ENCODE assay signal across 8 cellular contexts in genomic region chrX:45758738-45759397, GRCh38.
DNase-seq lines count a peak whose midpoint lies in the region; ATAC-seq, FAIRE-seq and TF ChIP-seq lines count a peak whose summit lies in the region.

No MANE protein-coding gene starts in this region.

- in situ Hi-C loops in HepG2 (cut with HindIII; ENCODE audit: extremely low pct_ligation_motif_present, low pct_unique_long_range_greater_than_20kb) = loop anchor here (25.0 kb wide), 1 partner anchor 247 kb away; no protein-coding TSS in a partner anchor

- H2AFZ ChIP-seq in SK-N-SH (ENCODE audit: low read depth) = no peak overlapping the region
- no peak overlapping the region for H2AFZ ChIP-seq in keratinocyte (ENCODE audit: control insufficient read depth, low read length)
- H2AFZ ChIP-seq in HepG2 (ENCODE audit: low read length) = no peak overlapping the region

- POLR2A ChIA-PET in SK-N-SH (lab: Yijun Ruan, JAX) = no interaction called here
- POLR2A ChIA-PET in HepG2 (lab: Yijun Ruan, JAX) = no interaction called here

- H3F3A ChIP-seq in SK-N-SH (replicated peaks; ENCODE audit: insufficient read depth) = peaks cover 95% of the 10 kb centered on the region

- peak; percentile 69 for DNase-seq in activated effector memory CD4-positive, alpha-beta T cell treated with anti-CD3 and anti-CD28 coated beads, Interleukin-2, amount 50 U/mL, for 16 hours
- DNase-seq in activated effector memory CD4-positive, alpha-beta T cell treated with Interleukin-2 at 50 U/mL for 16 hours = no peak
- DNase-seq in SK-N-SH (no peak), keratinocyte (ENCODE audit: low read depth, low spot score) (no peak), aorta (no peak), HepG2 (ENCODE audit: low spot score) (no peak), DMS79 (lab: John Stamatoyannopoulos, UW) (no peak)

- no peak for TF ChIP-seq RAD21 in SK-N-SH (IDR thresholded peaks at IDR 0.05; ENCODE audit: low read length)
- no peak for TF ChIP-seq RAD21 in HepG2 (CRISPR knock-in tag; IDR thresholded peaks at IDR 0.05)

- H3K4me3 ChIP-seq in SK-N-SH (ENCODE audit: low read depth in 2 of 2, low read length in 1 of 2) (peak overlapping the region; percentile 17 to 50; a peak in 3 of 4 replicates), keratinocyte (ENCODE audit: control insufficient read depth in 2 of 3, extremely low read depth in 1 of 3, insufficient read depth in 2 of 3, low read depth in 1 of 3, low read length in 3 of 3) (peak overlapping the region in 1 of 3 experiments; percentile 9), aorta (ENCODE audit: low read length in 2 of 2) (no peak overlapping the region), HepG2 (replicated peaks in 1 of 3; ENCODE audit: insufficient read depth in 1 of 3, low read depth in 2 of 3, low read length in 3 of 3) (no peak overlapping the region)

- intact Hi-C loops in aorta (cut with DNase I) (no loop called here), HepG2 (cut with micrococcal nuclease; ENCODE audit: unreplicated experiment) (no loop called here)

- H3K4me2 ChIP-seq in SK-N-SH (peak overlapping the region; percentile 81), keratinocyte (ENCODE audit: control insufficient read depth, extremely low read depth, insufficient read depth, low read depth, low read length) (peak overlapping the region; percentile 70), HepG2 (ENCODE audit: low read depth, low read length) (no peak overlapping the region)

- no peak for TF ChIP-seq POLR2A in HepG2 (IDR thresholded peaks at IDR 0.05; ENCODE audit: insufficient read depth in 1 of 2, low read depth in 2 of 2, low read length in 2 of 2)

- H3K4me1 ChIP-seq in SK-N-SH (ENCODE audit: control insufficient read depth in 1 of 2, insufficient read depth in 2 of 2, low read depth in 1 of 2, low read length in 1 of 2) = peaks cover 0 to 55% of the 10 kb centered on the region in 2 experiments; a peak in 2 of 4 replicates
- H3K4me1 ChIP-seq in keratinocyte (ENCODE audit: control insufficient read depth, extremely low read depth, insufficient read depth, low read length) = peaks cover 93% of the 10 kb centered on the region
- H3K4me1 ChIP-seq in aorta (ENCODE audit: control insufficient read depth in 1 of 2, insufficient read depth in 2 of 2, low read length in 2 of 2) = peaks cover 1 to 2% of the 10 kb centered on the region in 2 donors
- H3K4me1 ChIP-seq in HepG2 (ENCODE audit: insufficient read depth, low read length) = peaks cover 23% of the 10 kb centered on the region

- CTCF ChIA-PET in SK-N-SH (lab: Yijun Ruan, JAX) (no interaction called here), HepG2 (lab: Yijun Ruan, JAX; ENCODE audit: low intra/inter-chr PET ratio, low total read pairs) (no interaction called here)

- FAIRE-seq in keratinocyte (lab: Jason Lieb, UNC) = peak; percentile 23
- no peak for FAIRE-seq in HepG2 (lab: Jason Lieb, UNC)

- 11% methylated on average over 3 of the region's 3 CpGs for WGBS in SK-N-SH (ENCODE audit: low lambda C conversion rate)
- 79 to 87% methylated on average over 3 of the region's 3 CpGs for WGBS in aorta, 2 donors
- WGBS in HepG2 (ENCODE audit: low lambda C conversion rate) = 96% methylated on average over 2 of the region's 3 CpGs

- H3K79me2 ChIP-seq in SK-N-SH (ENCODE audit: insufficient read depth) = peaks cover 100% of the 10 kb centered on the region
- peaks cover 92% of the 10 kb centered on the region for H3K79me2 ChIP-seq in keratinocyte (ENCODE audit: control insufficient read depth, insufficient read depth, low read length)
- H3K79me2 ChIP-seq in HepG2 (ENCODE audit: insufficient read depth, low read length) = peaks cover 5% of the 10 kb centered on the region

- 0 out of 4 replicates have a peak, but pooled peaks of 1 of the 2 experiments have one; percentile 13 for TF ChIP-seq EP300 in SK-N-SH (IDR thresholded peaks at IDR 0.05; ENCODE audit: borderline replicate concordance in 1 of 2, low read depth in 1 of 2, low read length in 1 of 2)
- no peak for TF ChIP-seq EP300 in HepG2 (IDR thresholded peaks at IDR 0.05; ENCODE audit: low read depth in 2 of 2, low read length in 2 of 2)
- no peak for TF ChIP-seq EP300 in HepG2 (CRISPR knock-in tag; IDR thresholded peaks at IDR 0.05; ENCODE audit: borderline replicate concordance)

- H3K27me3 ChIP-seq in SK-N-SH (ENCODE audit: insufficient read depth) (no peaks in the 10 kb centered on the region), keratinocyte (ENCODE audit: control insufficient read depth, extremely low read depth, insufficient read depth, low read length) (no peaks in the 10 kb centered on the region), aorta (ENCODE audit: control insufficient read depth in 1 of 2, insufficient read depth in 2 of 2, low read length in 1 of 2) (no peaks in the 10 kb centered on the region), HepG2 (ENCODE audit: control insufficient read depth in 1 of 2, insufficient read depth in 2 of 2, low read length in 2 of 2) (no peaks in the 10 kb centered on the region)

- BruUV-seq in HepG2 (replicated peaks; lab: Mats Ljungman, UMichigan) = no TSS peak

- H3K9me3 ChIP-seq in SK-N-SH (no peaks in the 10 kb centered on the region), keratinocyte (ENCODE audit: control insufficient read depth, low read depth, low read length) (no peaks in the 10 kb centered on the region), aorta (ENCODE audit: control insufficient read depth, low read length) (no peaks in the 10 kb centered on the region), HepG2 (ENCODE audit: low read length) (no peaks in the 10 kb centered on the region)

- TF ChIP-seq CTCF in SK-N-SH (IDR thresholded peaks at IDR 0.05) (no peak; the same call in 1 of the 2 replicates), keratinocyte (optimal IDR thresholded peaks at IDR 0.05 in 1 of 3, IDR thresholded peaks at IDR 0.05 in 1 of 3, conservative IDR thresholded peaks at IDR 0.05 in 1 of 3; ENCODE audit: extremely low read depth in 1 of 3, insufficient read depth in 2 of 3, low read length in 3 of 3) (no peak), HepG2 (CRISPR knock-in tag; IDR thresholded peaks at IDR 0.05) (no peak)

- no peaks in the 10 kb centered on the region for H3K9me1 ChIP-seq in keratinocyte (ENCODE audit: control insufficient read depth, extremely low read depth, insufficient read depth, low read length)

- H3K9ac ChIP-seq in SK-N-SH = peak overlapping the region; percentile 99
- H3K9ac ChIP-seq in keratinocyte (ENCODE audit: control insufficient read depth, extremely low read depth, insufficient read depth, low read length) = peak overlapping the region; percentile 58
- no peak overlapping the region for H3K9ac ChIP-seq in HepG2 (ENCODE audit: insufficient read depth, low read depth, low read length)

- dilution Hi-C loops in keratinocyte (cut with MboI; ENCODE audit: extremely low pct_ligation_motif_present, low sequenced_read_pairs) = no loop called here

- ATAC-seq in HG03039 (IDR thresholded peaks at IDR 0.05; ENCODE audit: unreplicated experiment) (peak; percentile 51), aorta (ENCODE audit: low FRiP score) (no peak), HepG2 (no peak)

- H3K36me3 ChIP-seq in SK-N-SH (replicated peaks in 1 of 2; ENCODE audit: control insufficient read depth in 1 of 2, insufficient read depth in 2 of 2, low read length in 1 of 2) (peaks cover 61 to 86% of the 10 kb centered on the region in 2 experiments), keratinocyte (ENCODE audit: control insufficient read depth in 2 of 2, extremely low read depth in 1 of 2, insufficient read depth in 2 of 2, low read length in 2 of 2) (peaks cover 20 to 26% of the 10 kb centered on the region in 2 experiments), aorta (ENCODE audit: control insufficient read depth in 1 of 2, insufficient read depth in 2 of 2, low read length in 1 of 2) (peaks cover 0 to 3% of the 10 kb centered on the region in 2 donors), HepG2 (replicated peaks in 1 of 2; ENCODE audit: control insufficient read depth in 1 of 2, insufficient read depth in 2 of 2, low read length in 2 of 2) (no peaks in the 10 kb centered on the region; a peak in 1 of 5 replicates)

- H4K20me1 ChIP-seq in SK-N-SH (ENCODE audit: insufficient read depth) (peaks cover 8% of the 10 kb centered on the region; the same call in 1 of the 2 replicates), keratinocyte (ENCODE audit: control insufficient read depth, extremely low read depth, insufficient read depth, low read length) (no peaks in the 10 kb centered on the region), HepG2 (ENCODE audit: insufficient read depth, low read length) (no peaks in the 10 kb centered on the region)

- H3K27ac ChIP-seq in SK-N-SH (ENCODE audit: low read depth in 2 of 2, low read length in 1 of 2) = peak overlapping the region; percentile 88 to 96
- peak overlapping the region; percentile 71 for H3K27ac ChIP-seq in keratinocyte (ENCODE audit: control insufficient read depth, insufficient read depth, low read length)
- H3K27ac ChIP-seq in aorta (ENCODE audit: low read depth in 1 of 2, low read length in 2 of 2) = no peak overlapping the region
- no peak overlapping the region for H3K27ac ChIP-seq in HepG2 (ENCODE audit: extremely low read length, insufficient read depth, low read length)

- H3K9me2 ChIP-seq in SK-N-SH = no peaks in the 10 kb centered on the region

TF ChIP-seq in SK-N-SH, 30 proteins besides CTCF, POLR2A, EP300 and RAD21 (continues in another document):
- TF ChIP-seq TCF12 (IDR thresholded peaks at IDR 0.05) (0 out of 2 replicates have a peak, but pooled peaks have one; percentile 4), FOSL2 (IDR thresholded peaks at IDR 0.05; ENCODE audit: borderline replicate concordance, low read depth) (no peak), ELF1 (IDR thresholded peaks at IDR 0.05) (peak; percentile 0; the same call in 1 of the 2 replicates), POLR2AphosphoS5 (IDR thresholded peaks at IDR 0.05; ENCODE audit: low read depth, low read length) (peak; percentile 8; the same call in 1 of the 2 replicates), MXI1 (IDR thresholded peaks at IDR 0.05; ENCODE audit: low read depth, low read length) (no peak)

TF ChIP-seq in HepG2, 621 proteins besides CTCF, POLR2A, EP300 and RAD21:
- TF ChIP-seq ZNF570 (CRISPR knock-in tag; IDR thresholded peaks at IDR 0.05; ENCODE audit: borderline replicate concordance) (no peak), ZNF605 (CRISPR knock-in tag; IDR thresholded peaks at IDR 0.05) (no peak), ZNF557 (CRISPR knock-in tag; IDR thresholded peaks at IDR 0.05) (no peak)
TF ChIP-seq in HepG2: peak in this region for 0.

Comparison
In these comparisons a context has a peak if more than half of its experiments do, and no peak if none do; other contexts are left out.
1. H3K27ac ChIP-seq: peak in SK-N-SH (2 of 2) and keratinocyte (single experiment); none in aorta (0 of 2) and HepG2 (single experiment).
2. H3K4me3 ChIP-seq: peak in SK-N-SH (2 of 2); none in aorta (0 of 2) and HepG2 (0 of 3).